Comparison of ENCODE assay signal across 24 cellular contexts in the genomic region with DNA sequence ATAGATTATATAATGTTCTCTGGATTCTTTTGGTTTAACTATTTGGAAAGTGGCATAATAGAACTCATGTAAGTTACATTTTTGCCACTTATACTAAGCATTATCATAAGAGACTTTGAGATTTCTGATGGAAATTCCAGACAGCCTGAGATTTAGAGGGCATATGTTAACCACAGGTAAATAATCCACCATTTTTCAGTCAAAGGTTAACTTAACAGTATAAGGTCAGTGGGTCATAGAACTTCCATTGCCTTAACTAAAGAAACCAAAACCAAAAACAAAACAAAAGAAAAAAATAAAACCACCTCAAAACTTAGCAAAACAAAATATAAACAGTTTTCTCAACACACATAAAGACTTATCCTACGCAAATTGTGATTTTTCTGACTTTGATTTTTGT.
"Had no signal": no experiment of that assay in that cellular context is flagged by ENCODE, and none has a peak within 500 bp of the region (broad histone marks: within the 10 kb centered on the region; RNA-seq: fewer than 3 reads in every experiment).

No MANE protein-coding gene starts in this region.

- H3K4me2 ChIP-seq: KMS-11 had no signal

- H3K4me3 Mint-ChIP-seq: IgD-negative memory B cell had no signal

- H3K4me1 Mint-ChIP-seq: IgD-negative memory B cell had no signal

- H3K27ac Mint-ChIP-seq: IgD-negative memory B cell had no signal

- H3K9me3 ChIP-seq: SJCRH30 had no signal

- H3K27me3 Mint-ChIP-seq: IgD-negative memory B cell had no signal

- H3K4me3 ChIP-seq: K562, SJCRH30 had no signal

- FAIRE-seq: HTR-8/SVneo, K562 had no signal

- H3K36me3 ChIP-seq: SJCRH30 had no signal

- DNase-seq: Kasumi-1, MM.1S, NCI-H1092 treated with DMSO at 0.1 percent for 48 hours, NCI-H1436, NCI-H187, NCI-H2029, NCI-H2081 treated with DMSO at 0.1 percent for 48 hours, NCI-H2171, NCI-H226, NCI-H446, NCI-H510A, NCI-H524 treated with DMSO at 0.1 percent for 48 hours, NCI-H69, NCI-H774, SHP77 treated with DMSO at 0.1 percent for 48 hours, SJCRH30 had no signal

- H3K36me3 Mint-ChIP-seq: IgD-negative memory B cell had no signal

- H3K9ac ChIP-seq: KMS-11 had no signal

- ATAC-seq: K562, Panc1, Right ventricle myocardium inferior, SK-N-SH treated with all-trans-retinoic acid at 6 μM for 48 hours had no signal

- H3K9me3 Mint-ChIP-seq: IgD-negative memory B cell had no signal

- H3K4me1 ChIP-seq: SJCRH30 had no signal

- H3K27ac ChIP-seq: HL-60, KMS-11, SJCRH30 had no signal
